ENCODE assay signal across 1 cellular context in the genomic region with DNA sequence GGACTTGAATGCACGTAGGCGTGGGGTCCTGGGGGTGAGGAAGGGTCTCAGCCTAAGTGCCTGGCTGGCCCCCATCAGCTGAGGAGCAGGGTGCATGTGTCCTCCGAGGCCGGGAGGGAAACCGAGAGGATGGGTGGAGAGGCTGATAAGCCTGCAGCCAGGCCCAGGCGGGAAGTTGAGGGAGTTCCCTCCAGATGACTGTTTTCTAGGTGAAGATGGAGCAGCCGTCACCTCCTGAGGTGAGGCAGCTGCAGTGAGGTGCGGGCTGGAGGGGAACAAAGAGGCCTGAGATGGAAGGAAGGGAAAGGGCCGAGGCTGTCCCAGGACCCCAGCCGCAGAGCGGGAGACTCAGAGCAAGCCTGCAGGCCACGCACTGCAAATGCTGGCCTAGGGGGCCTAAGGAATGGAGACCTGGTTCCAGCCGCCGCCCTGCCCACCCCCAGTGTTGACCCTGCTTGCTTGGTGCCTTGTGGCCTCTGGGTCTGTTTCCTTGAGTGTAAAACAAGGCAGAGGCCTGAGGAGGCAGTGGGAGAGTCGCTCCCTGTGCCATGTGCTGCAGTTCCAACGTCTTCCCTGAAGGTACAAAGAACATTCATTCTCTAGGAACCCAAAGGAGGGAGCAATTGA.
TF ChIP-seq lines count a peak whose summit lies in the region.

No MANE protein-coding gene starts in this region.

TF ChIP-seq in SK-N-SH, 30 proteins besides CTCF, POLR2A, EP300 and RAD21 (continued from another document):
- TF ChIP-seq, protein P1, sequence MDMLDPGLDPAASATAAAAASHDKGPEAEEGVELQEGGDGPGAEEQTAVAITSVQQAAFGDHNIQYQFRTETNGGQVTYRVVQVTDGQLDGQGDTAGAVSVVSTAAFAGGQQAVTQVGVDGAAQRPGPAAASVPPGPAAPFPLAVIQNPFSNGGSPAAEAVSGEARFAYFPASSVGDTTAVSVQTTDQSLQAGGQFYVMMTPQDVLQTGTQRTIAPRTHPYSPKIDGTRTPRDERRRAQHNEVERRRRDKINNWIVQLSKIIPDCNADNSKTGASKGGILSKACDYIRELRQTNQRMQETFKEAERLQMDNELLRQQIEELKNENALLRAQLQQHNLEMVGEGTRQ (IDR thresholded peaks at IDR 0.05; ENCODE audit: borderline replicate concordance, low read depth, low read length): no peak
